Comparison of ENCODE assay signal across 8 cellular contexts in genomic region chr14:55580401-55581010, GRCh38. TPM values are rescaled to one million over a fixed set of nuclear protein-coding genes. Genes with fewer than 3 reads are reported as not detected.
DNase-seq lines count a peak whose midpoint lies in the region; ATAC-seq and TF ChIP-seq lines count a peak whose summit lies in the region.

No MANE protein-coding gene starts in this region.

- H3K9me3 ChIP-seq in OCI-LY3 (ENCODE audit: insufficient read depth, low read length) (no peaks in the 10 kb centered on the region), gastroesophageal sphincter (no peaks in the 10 kb centered on the region), transverse colon (no peaks in the 10 kb centered on the region)

- peaks cover 35% of the 10 kb centered on the region for H3K4me1 Mint-ChIP-seq in osteocyte (ENCODE audit: unreplicated experiment)

- TF ChIP-seq EP300 in gastroesophageal sphincter (IDR thresholded peaks at IDR 0.05) (no peak), transverse colon (IDR thresholded peaks at IDR 0.05; ENCODE audit: low read depth) (no peak)

- H3K36me3 Mint-ChIP-seq in osteocyte (ENCODE audit: unreplicated experiment) = no peaks in the 10 kb centered on the region

- no peaks in the 10 kb centered on the region for H3K27me3 Mint-ChIP-seq in osteocyte (ENCODE audit: unreplicated experiment)

- no CpG with 5 or more reads among the region's 76 CpGs for WGBS in gastroesophageal sphincter (ENCODE audit: low coverage in 1 of 2), 2 donors
- 0% methylated on average over 1 of the region's 76 CpGs; no CpG with 5 or more reads in 1 of the 2 donors for WGBS in transverse colon (ENCODE audit: low coverage in 1 of 2), 2 donors

- ATAC-seq in GM18505 (IDR thresholded peaks at IDR 0.05; ENCODE audit: unreplicated experiment) (peak; percentile 49), HG02623 (IDR thresholded peaks at IDR 0.05; ENCODE audit: unreplicated experiment) (peak; percentile 44), gastroesophageal sphincter (peak; percentile 79)

- no peak for TF ChIP-seq CTCF in OCI-LY3 (IDR thresholded peaks at IDR 0.05; ENCODE audit: low read depth, low read length)
- TF ChIP-seq CTCF in gastroesophageal sphincter (IDR thresholded peaks at IDR 0.05) = peak in 2 of 4 experiments; percentile 35 to 36
- no peak for TF ChIP-seq CTCF in osteocyte (IDR thresholded peaks at IDR 0.05)
- TF ChIP-seq CTCF in transverse colon (IDR thresholded peaks at IDR 0.05) = peak in 4 of 5 experiments; percentile 7 to 49 (median 32)

- H3K4me1 ChIP-seq in OCI-LY3 (ENCODE audit: low read length) (peaks cover 67% of the 10 kb centered on the region), gastroesophageal sphincter (peaks cover 16 to 59% (median 28%) of the 10 kb centered on the region in 3 donors), transverse colon (peaks cover 18 to 51% (median 36%) of the 10 kb centered on the region in 4 donors)

- peak overlapping the region; percentile 79 for H3K27ac Mint-ChIP-seq in osteocyte (ENCODE audit: unreplicated experiment)

- H3K4me3 ChIP-seq in OCI-LY3 (ENCODE audit: low read length) (peak overlapping the region; percentile 97), gastroesophageal sphincter (peak overlapping the region; percentile 98 to 100), transverse colon (peak overlapping the region; percentile 86 to 100 (median 95))

- peak overlapping the region; percentile 97 for H3K4me2 ChIP-seq in OCI-LY3 (ENCODE audit: low read length)

- H3K9me3 Mint-ChIP-seq in osteocyte (ENCODE audit: unreplicated experiment) = no peaks in the 10 kb centered on the region

- in situ Hi-C loops in transverse colon (cut with MboI; ENCODE audit: low pct_ligation_motif_present in 1 of 4, low pct_unique_long_range_greater_than_20kb in 1 of 4, low sequenced_read_pairs in 3 of 4) = no loop called here

- H3K9ac ChIP-seq in OCI-LY3 (ENCODE audit: low read length) = peak overlapping the region; percentile 97

- H3K79me2 ChIP-seq in OCI-LY3 (ENCODE audit: low read length) = peaks cover 70% of the 10 kb centered on the region

- H3K4me3 Mint-ChIP-seq in osteocyte (ENCODE audit: unreplicated experiment) = peak overlapping the region; percentile 87

- H3K27me3 ChIP-seq in OCI-LY3 (ENCODE audit: low read depth, low read length) = no peaks in the 10 kb centered on the region
- H3K27me3 ChIP-seq in gastroesophageal sphincter = no peaks in the 10 kb centered on the region
- no peaks in the 10 kb centered on the region for H3K27me3 ChIP-seq in transverse colon

- TF ChIP-seq POLR2A in GM18505 (IDR thresholded peaks at IDR 0.05; ENCODE audit: borderline replicate concordance, extremely low read depth, insufficient read depth, insufficient read length) (no peak), gastroesophageal sphincter (IDR thresholded peaks at IDR 0.05) (no peak), transverse colon (IDR thresholded peaks at IDR 0.05) (no peak)

- intact Hi-C loops in transverse colon (cut with DNase I; ENCODE audit: low total_unique reads) = no loop called here

- H3K27ac ChIP-seq in OCI-LY3 (ENCODE audit: low read length) = peak overlapping the region; percentile 67
- peak overlapping the region; percentile 96 to 99 (median 98) for H3K27ac ChIP-seq in gastroesophageal sphincter
- H3K27ac ChIP-seq in transverse colon = peak overlapping the region; percentile 95 to 99 (median 97)

- DNase-seq in activated T-helper 9 cell treated with anti-CD3 and anti-CD28 coated beads, Interleukin-2, amount 50 U/mL, for 16 hours (ENCODE audit: low read depth) = peak; percentile 39
- peak; percentile 86 for DNase-seq in osteocyte (ENCODE audit: extremely low spot score, unreplicated experiment)
- DNase-seq in transverse colon = peak; percentile 47
- no peak for DNase-seq in HPDE6-E6E7 (ENCODE audit: extremely low spot score)

- no peak overlapping the region for H2AFZ ChIP-seq in OCI-LY3 (ENCODE audit: low read depth, low read length)

- H4K20me1 ChIP-seq in OCI-LY3 (ENCODE audit: insufficient read depth, low read length) = peaks cover 47% of the 10 kb centered on the region

- peaks cover 7% of the 10 kb centered on the region for H3K36me3 ChIP-seq in OCI-LY3 (replicated peaks; ENCODE audit: low read depth, low read length)
- no peaks in the 10 kb centered on the region for H3K36me3 ChIP-seq in gastroesophageal sphincter
- H3K36me3 ChIP-seq in transverse colon = no peaks in the 10 kb centered on the region

RNA-seq across cellular contexts. Expression of gene KTN1, which starts 0.5 kb away (rescaled TPM):
- total RNA-seq in gastroesophageal sphincter = 100 to 1,000 TPM; 144 to 204 (median 171) TPM
- 138 and 146 TPM in 2 replicates for total RNA-seq in osteocyte
- 100 to 1,000 TPM; 101 to 279 (median 129) TPM for total RNA-seq in transverse colon

Comparison
In these comparisons a context has a peak if more than half of its experiments do, and no peak if none do; other contexts are left out.
1. CTCF ChIP-seq: peak in transverse colon (4 of 5); none in OCI-LY3 (single experiment) and osteocyte (single experiment).
2. Peak in every context shown above with its lines, with median percentiles within 50 percentile points of each other: ATAC-seq, H3K27ac ChIP-seq and H3K4me3 ChIP-seq.